ENCODE assay signal across 1 cellular context in the genomic region with DNA sequence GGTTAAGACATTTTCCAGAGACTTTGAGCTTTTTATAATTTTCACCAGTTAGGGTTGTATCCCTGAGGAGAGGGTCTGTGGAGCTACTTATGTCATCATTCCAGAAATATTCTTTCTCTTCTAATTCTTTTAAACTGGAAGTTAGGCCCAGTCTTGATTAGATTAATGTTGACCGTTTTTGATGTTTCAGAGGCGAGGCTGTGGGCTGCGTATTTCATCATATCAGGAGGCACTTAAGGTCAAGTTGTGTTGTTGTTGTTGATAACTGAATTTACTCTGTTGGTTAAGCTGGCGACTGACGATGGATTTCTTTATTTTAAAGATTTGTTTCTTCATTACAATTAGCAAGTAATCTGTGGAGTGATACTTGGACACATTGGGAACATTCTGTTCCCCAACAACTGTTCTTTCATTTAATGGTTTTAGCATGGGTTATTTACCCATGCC.
TF ChIP-seq lines count a peak whose summit lies in the region.

No MANE protein-coding gene starts in this region.

TF ChIP-seq in K562, 482 proteins besides CTCF, POLR2A, EP300 and RAD21 (continues in another document):
- no peak for TF ChIP-seq ZFP36 (IDR thresholded peaks at IDR 0.05; ENCODE audit: low read depth, low read length, partially characterized antibody)
- TF ChIP-seq FOXJ3 (CRISPR knock-in tag; IDR thresholded peaks at IDR 0.05) = no peak
- TF ChIP-seq PTBP1 (IDR thresholded peaks at IDR 0.05; ENCODE audit: low read depth, low read length) = no peak
- no peak for TF ChIP-seq HOXB6 (CRISPR knock-in tag; IDR thresholded peaks at IDR 0.05; ENCODE audit: borderline replicate concordance)
- TF ChIP-seq, protein P1, sequence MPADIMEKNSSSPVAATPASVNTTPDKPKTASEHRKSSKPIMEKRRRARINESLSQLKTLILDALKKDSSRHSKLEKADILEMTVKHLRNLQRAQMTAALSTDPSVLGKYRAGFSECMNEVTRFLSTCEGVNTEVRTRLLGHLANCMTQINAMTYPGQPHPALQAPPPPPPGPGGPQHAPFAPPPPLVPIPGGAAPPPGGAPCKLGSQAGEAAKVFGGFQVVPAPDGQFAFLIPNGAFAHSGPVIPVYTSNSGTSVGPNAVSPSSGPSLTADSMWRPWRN (IDR thresholded peaks at IDR 0.05; ENCODE audit: low read depth) = 0 out of 2 replicates have a peak, but pooled peaks have one; percentile 22
- no peak for TF ChIP-seq ZNF12 (CRISPR knock-in tag; IDR thresholded peaks at IDR 0.05)
- no peak for TF ChIP-seq DACH1 (IDR thresholded peaks at IDR 0.05; ENCODE audit: partially characterized antibody)
- TF ChIP-seq ILK (tag; IDR thresholded peaks at IDR 0.05; ENCODE audit: borderline replicate concordance, low read depth) = no peak
- TF ChIP-seq, protein P2, sequence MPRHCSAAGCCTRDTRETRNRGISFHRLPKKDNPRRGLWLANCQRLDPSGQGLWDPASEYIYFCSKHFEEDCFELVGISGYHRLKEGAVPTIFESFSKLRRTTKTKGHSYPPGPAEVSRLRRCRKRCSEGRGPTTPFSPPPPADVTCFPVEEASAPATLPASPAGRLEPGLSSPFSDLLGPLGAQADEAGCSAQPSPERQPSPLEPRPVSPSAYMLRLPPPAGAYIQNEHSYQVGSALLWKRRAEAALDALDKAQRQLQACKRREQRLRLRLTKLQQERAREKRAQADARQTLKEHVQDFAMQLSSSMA (CRISPR knock-in tag; IDR thresholded peaks at IDR 0.05) = no peak
- TF ChIP-seq ZNF830 (CRISPR knock-in tag; IDR thresholded peaks at IDR 0.05) = no peak
- TF ChIP-seq GTF2E2 (tag; IDR thresholded peaks at IDR 0.05) = no peak
- no peak for TF ChIP-seq FUS (optimal IDR thresholded peaks at IDR 0.05; ENCODE audit: low read depth, low read length)
- TF ChIP-seq, protein P3, sequence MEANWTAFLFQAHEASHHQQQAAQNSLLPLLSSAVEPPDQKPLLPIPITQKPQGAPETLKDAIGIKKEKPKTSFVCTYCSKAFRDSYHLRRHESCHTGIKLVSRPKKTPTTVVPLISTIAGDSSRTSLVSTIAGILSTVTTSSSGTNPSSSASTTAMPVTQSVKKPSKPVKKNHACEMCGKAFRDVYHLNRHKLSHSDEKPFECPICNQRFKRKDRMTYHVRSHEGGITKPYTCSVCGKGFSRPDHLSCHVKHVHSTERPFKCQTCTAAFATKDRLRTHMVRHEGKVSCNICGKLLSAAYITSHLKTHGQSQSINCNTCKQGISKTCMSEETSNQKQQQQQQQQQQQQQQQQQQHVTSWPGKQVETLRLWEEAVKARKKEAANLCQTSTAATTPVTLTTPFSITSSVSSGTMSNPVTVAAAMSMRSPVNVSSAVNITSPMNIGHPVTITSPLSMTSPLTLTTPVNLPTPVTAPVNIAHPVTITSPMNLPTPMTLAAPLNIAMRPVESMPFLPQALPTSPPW (CRISPR knock-in tag; IDR thresholded peaks at IDR 0.05) = no peak
- TF ChIP-seq TCF7L2 (IDR thresholded peaks at IDR 0.05; ENCODE audit: low read depth, low read length) = no peak
- TF ChIP-seq, protein P4, sequence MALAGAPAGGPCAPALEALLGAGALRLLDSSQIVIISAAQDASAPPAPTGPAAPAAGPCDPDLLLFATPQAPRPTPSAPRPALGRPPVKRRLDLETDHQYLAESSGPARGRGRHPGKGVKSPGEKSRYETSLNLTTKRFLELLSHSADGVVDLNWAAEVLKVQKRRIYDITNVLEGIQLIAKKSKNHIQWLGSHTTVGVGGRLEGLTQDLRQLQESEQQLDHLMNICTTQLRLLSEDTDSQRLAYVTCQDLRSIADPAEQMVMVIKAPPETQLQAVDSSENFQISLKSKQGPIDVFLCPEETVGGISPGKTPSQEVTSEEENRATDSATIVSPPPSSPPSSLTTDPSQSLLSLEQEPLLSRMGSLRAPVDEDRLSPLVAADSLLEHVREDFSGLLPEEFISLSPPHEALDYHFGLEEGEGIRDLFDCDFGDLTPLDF (CRISPR knock-in tag; IDR thresholded peaks at IDR 0.05) = no peak
- TF ChIP-seq, protein P5, sequence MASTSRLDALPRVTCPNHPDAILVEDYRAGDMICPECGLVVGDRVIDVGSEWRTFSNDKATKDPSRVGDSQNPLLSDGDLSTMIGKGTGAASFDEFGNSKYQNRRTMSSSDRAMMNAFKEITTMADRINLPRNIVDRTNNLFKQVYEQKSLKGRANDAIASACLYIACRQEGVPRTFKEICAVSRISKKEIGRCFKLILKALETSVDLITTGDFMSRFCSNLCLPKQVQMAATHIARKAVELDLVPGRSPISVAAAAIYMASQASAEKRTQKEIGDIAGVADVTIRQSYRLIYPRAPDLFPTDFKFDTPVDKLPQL (IDR thresholded peaks at IDR 0.05; ENCODE audit: extremely low read depth, insufficient read length) = no peak
- TF ChIP-seq CBFA2T2 (conservative IDR thresholded peaks at IDR 0.05) = no peak
- TF ChIP-seq, protein P6, sequence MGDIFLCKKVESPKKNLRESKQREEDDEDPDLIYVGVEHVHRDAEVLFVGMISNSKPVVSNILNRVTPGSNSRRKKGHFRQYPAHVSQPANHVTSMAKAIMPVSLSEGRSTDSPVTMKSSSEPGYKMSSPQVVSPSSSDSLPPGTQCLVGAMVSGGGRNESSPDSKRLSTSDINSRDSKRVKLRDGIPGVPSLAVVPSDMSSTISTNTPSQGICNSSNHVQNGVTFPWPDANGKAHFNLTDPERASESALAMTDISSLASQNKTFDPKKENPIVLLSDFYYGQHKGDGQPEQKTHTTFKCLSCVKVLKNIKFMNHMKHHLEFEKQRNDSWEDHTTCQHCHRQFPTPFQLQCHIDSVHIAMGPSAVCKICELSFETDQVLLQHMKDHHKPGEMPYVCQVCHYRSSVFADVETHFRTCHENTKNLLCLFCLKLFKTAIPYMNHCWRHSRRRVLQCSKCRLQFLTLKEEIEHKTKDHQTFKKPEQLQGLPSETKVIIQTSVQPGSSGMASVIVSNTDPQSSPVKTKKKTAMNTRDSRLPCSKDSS (IDR thresholded peaks at IDR 0.05; ENCODE audit: low read depth, partially characterized antibody) = no peak
- no peak for TF ChIP-seq ESRRB (CRISPR knock-in tag; IDR thresholded peaks at IDR 0.05; ENCODE audit: borderline replicate concordance)
- no peak for TF ChIP-seq ZNF232 (CRISPR knock-in tag; IDR thresholded peaks at IDR 0.05)
- no peak for TF ChIP-seq ZNF717 (CRISPR knock-in tag; IDR thresholded peaks at IDR 0.05)
- no peak for TF ChIP-seq ZNF316 (IDR thresholded peaks at IDR 0.05)
- TF ChIP-seq KAT7 (CRISPR knock-in tag; IDR thresholded peaks at IDR 0.05; ENCODE audit: borderline replicate concordance) = no peak
- TF ChIP-seq RBBP5 (IDR thresholded peaks at IDR 0.05; ENCODE audit: borderline replicate concordance, insufficient read depth, low read length, poor library complexity, severe bottlenecking) = no peak
- TF ChIP-seq SMARCE1 (IDR thresholded peaks at IDR 0.05) = peak; percentile 39
- TF ChIP-seq SIN3B (IDR thresholded peaks at IDR 0.05; ENCODE audit: low read depth) = no peak
- no peak for TF ChIP-seq NR4A1 (CRISPR knock-in tag; IDR thresholded peaks at IDR 0.05)
- TF ChIP-seq NR4A1 (tag; IDR thresholded peaks at IDR 0.05) = no peak
- no peak for TF ChIP-seq ZNF77 (CRISPR knock-in tag; IDR thresholded peaks at IDR 0.05)
- TF ChIP-seq ZNF140 (CRISPR knock-in tag; IDR thresholded peaks at IDR 0.05) = no peak
- no peak for TF ChIP-seq NFIX (CRISPR knock-in tag; IDR thresholded peaks at IDR 0.05; ENCODE audit: low read depth)
- TF ChIP-seq ZNF589 (CRISPR knock-in tag; IDR thresholded peaks at IDR 0.05; ENCODE audit: low read depth) = peak; percentile 12; the same call in 1 of the 2 replicates
- TF ChIP-seq, protein P7, sequence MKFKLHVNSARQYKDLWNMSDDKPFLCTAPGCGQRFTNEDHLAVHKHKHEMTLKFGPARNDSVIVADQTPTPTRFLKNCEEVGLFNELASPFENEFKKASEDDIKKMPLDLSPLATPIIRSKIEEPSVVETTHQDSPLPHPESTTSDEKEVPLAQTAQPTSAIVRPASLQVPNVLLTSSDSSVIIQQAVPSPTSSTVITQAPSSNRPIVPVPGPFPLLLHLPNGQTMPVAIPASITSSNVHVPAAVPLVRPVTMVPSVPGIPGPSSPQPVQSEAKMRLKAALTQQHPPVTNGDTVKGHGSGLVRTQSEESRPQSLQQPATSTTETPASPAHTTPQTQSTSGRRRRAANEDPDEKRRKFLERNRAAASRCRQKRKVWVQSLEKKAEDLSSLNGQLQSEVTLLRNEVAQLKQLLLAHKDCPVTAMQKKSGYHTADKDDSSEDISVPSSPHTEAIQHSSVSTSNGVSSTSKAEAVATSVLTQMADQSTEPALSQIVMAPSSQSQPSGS (CRISPR knock-in tag; IDR thresholded peaks at IDR 0.05) = no peak
- TF ChIP-seq ASH1L (IDR thresholded peaks at IDR 0.05; ENCODE audit: borderline replicate concordance, low read depth, partially characterized antibody) = no peak
- no peak for TF ChIP-seq ZEB2 (IDR thresholded peaks at IDR 0.05)
- TF ChIP-seq, protein P8, sequence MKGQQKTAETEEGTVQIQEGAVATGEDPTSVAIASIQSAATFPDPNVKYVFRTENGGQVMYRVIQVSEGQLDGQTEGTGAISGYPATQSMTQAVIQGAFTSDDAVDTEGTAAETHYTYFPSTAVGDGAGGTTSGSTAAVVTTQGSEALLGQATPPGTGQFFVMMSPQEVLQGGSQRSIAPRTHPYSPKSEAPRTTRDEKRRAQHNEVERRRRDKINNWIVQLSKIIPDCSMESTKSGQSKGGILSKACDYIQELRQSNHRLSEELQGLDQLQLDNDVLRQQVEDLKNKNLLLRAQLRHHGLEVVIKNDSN (CRISPR knock-in tag; IDR thresholded peaks at IDR 0.05) = no peak
- peak; percentile 77; the same call in 1 of the 2 replicates for TF ChIP-seq LEF1 (IDR thresholded peaks at IDR 0.05)
- no peak for TF ChIP-seq GATAD2B (IDR thresholded peaks at IDR 0.05; ENCODE audit: borderline replicate concordance)
- peak in 1 of 2 experiments; percentile 42; a peak in 2 of 4 replicates for TF ChIP-seq FOXA3 (CRISPR knock-in tag; conservative IDR thresholded peaks at IDR 0.05 in 1 of 2, IDR thresholded peaks at IDR 0.05 in 1 of 2)
- no peak for TF ChIP-seq SP2 (IDR thresholded peaks at IDR 0.05; ENCODE audit: extremely low read depth, low read depth, low read length, poor library complexity, severe bottlenecking)
- TF ChIP-seq, protein P9, sequence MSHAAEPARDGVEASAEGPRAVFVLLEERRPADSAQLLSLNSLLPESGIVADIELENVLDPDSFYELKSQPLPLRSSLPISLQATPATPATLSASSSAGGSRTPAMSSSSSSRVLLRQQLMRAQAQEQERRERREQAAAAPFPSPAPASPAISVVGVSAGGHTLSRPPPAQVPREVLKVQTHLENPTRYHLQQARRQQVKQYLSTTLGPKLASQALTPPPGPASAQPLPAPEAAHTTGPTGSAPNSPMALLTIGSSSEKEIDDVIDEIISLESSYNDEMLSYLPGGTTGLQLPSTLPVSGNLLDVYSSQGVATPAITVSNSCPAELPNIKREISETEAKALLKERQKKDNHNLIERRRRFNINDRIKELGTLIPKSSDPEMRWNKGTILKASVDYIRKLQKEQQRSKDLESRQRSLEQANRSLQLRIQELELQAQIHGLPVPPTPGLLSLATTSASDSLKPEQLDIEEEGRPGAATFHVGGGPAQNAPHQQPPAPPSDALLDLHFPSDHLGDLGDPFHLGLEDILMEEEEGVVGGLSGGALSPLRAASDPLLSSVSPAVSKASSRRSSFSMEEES (CRISPR knock-in tag; IDR thresholded peaks at IDR 0.05) = no peak
- TF ChIP-seq, protein P10, sequence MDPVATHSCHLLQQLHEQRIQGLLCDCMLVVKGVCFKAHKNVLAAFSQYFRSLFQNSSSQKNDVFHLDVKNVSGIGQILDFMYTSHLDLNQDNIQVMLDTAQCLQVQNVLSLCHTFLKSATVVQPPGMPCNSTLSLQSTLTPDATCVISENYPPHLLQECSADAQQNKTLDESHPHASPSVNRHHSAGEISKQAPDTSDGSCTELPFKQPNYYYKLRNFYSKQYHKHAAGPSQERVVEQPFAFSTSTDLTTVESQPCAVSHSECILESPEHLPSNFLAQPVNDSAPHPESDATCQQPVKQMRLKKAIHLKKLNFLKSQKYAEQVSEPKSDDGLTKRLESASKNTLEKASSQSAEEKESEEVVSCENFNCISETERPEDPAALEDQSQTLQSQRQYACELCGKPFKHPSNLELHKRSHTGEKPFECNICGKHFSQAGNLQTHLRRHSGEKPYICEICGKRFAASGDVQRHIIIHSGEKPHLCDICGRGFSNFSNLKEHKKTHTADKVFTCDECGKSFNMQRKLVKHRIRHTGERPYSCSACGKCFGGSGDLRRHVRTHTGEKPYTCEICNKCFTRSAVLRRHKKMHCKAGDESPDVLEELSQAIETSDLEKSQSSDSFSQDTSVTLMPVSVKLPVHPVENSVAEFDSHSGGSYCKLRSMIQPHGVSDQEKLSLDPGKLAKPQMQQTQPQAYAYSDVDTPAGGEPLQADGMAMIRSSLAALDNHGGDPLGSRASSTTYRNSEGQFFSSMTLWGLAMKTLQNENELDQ (CRISPR knock-in tag; IDR thresholded peaks at IDR 0.05; ENCODE audit: borderline replicate concordance) = no peak
- TF ChIP-seq, protein P11, sequence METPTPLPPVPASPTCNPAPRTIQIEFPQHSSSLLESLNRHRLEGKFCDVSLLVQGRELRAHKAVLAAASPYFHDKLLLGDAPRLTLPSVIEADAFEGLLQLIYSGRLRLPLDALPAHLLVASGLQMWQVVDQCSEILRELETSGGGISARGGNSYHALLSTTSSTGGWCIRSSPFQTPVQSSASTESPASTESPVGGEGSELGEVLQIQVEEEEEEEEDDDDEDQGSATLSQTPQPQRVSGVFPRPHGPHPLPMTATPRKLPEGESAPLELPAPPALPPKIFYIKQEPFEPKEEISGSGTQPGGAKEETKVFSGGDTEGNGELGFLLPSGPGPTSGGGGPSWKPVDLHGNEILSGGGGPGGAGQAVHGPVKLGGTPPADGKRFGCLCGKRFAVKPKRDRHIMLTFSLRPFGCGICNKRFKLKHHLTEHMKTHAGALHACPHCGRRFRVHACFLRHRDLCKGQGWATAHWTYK (CRISPR knock-in tag; IDR thresholded peaks at IDR 0.05) = 0 out of 2 replicates have a peak, but pooled peaks have one; percentile 44
- TF ChIP-seq NFRKB (IDR thresholded peaks at IDR 0.05; ENCODE audit: low read depth) = no peak
- TF ChIP-seq E2F3 (CRISPR knock-in tag; IDR thresholded peaks at IDR 0.05) = no peak
- TF ChIP-seq MAZ (CRISPR knock-in tag; conservative IDR thresholded peaks at IDR 0.05 in 1 of 2, IDR thresholded peaks at IDR 0.05 in 1 of 2) = 0 out of 4 replicates have a peak, but pooled peaks of 1 of the 2 experiments have one; percentile 14
- no peak for TF ChIP-seq HIVEP1 (CRISPR knock-in tag; IDR thresholded peaks at IDR 0.05)
- no peak for TF ChIP-seq ZFPM2 (CRISPR knock-in tag; IDR thresholded peaks at IDR 0.05)
- TF ChIP-seq ZNF24 (IDR thresholded peaks at IDR 0.05) = no peak
- TF ChIP-seq PCBP2 (IDR thresholded peaks at IDR 0.05; ENCODE audit: low read depth, low read length, poor library complexity, severe bottlenecking) = no peak
